ENCODE assay signal across 1 cellular context in genomic region chr2:170715062-170715931, GRCh38.
A peak's percentile ranks its signal among the peaks of the same experiment; 100 is the strongest.
TF ChIP-seq lines count a peak whose summit lies in the region.

Gene SP5 (plus strand): TSS chr2:170715337. CDS start chr2:170715513, 176 bp downstream.

TF ChIP-seq in HepG2, 621 proteins besides CTCF, POLR2A, EP300 and RAD21 (continued from another document and continues in another):
- TF ChIP-seq ARID4A (CRISPR knock-in tag; IDR thresholded peaks at IDR 0.05; ENCODE audit: borderline replicate concordance) (peak; percentile 81; the same call in 1 of the 2 replicates), SIX1 (CRISPR knock-in tag; IDR thresholded peaks at IDR 0.05; ENCODE audit: borderline replicate concordance) (peak; percentile 85), ZBTB25 (CRISPR knock-in tag; IDR thresholded peaks at IDR 0.05) (peak; percentile 5; the same call in 1 of the 2 replicates), KDM1A (CRISPR knock-in tag; IDR thresholded peaks at IDR 0.05) (no peak), DNMT1 (CRISPR knock-in tag; IDR thresholded peaks at IDR 0.05) (no peak), ZNF713 (CRISPR knock-in tag; IDR thresholded peaks at IDR 0.05) (no peak), NRL (CRISPR knock-in tag; IDR thresholded peaks at IDR 0.05; ENCODE audit: borderline replicate concordance) (peak; percentile 86), FOXK2 (IDR thresholded peaks at IDR 0.05) (no peak), SOX6 (IDR thresholded peaks at IDR 0.05) (no peak), SOX6 (CRISPR knock-in tag; IDR thresholded peaks at IDR 0.05) (peak; percentile 98), RERE (CRISPR knock-in tag; IDR thresholded peaks at IDR 0.05; ENCODE audit: low read depth) (peak; percentile 95), FOXO4 (CRISPR knock-in tag; conservative IDR thresholded peaks at IDR 0.05) (0 out of 2 replicates have a peak, but pooled peaks have one; percentile 66), NFYB (CRISPR knock-in tag; IDR thresholded peaks at IDR 0.05) (peak; percentile 78), KDM6A (CRISPR knock-in tag; IDR thresholded peaks at IDR 0.05; ENCODE audit: low read depth) (peak; percentile 76), RARA (CRISPR knock-in tag; IDR thresholded peaks at IDR 0.05) (peak; percentile 81), ZFP90 (CRISPR knock-in tag; IDR thresholded peaks at IDR 0.05; ENCODE audit: borderline replicate concordance) (peak; percentile 89), ZNF576 (CRISPR knock-in tag; IDR thresholded peaks at IDR 0.05) (peak; percentile 90; the same call in 1 of the 2 replicates), ZNF792 (CRISPR knock-in tag; IDR thresholded peaks at IDR 0.05) (peak; percentile 35), RAD51 (IDR thresholded peaks at IDR 0.05; ENCODE audit: borderline replicate concordance) (no peak), ZSCAN30 (CRISPR knock-in tag; IDR thresholded peaks at IDR 0.05) (peak; percentile 84), LBX2 (CRISPR knock-in tag; IDR thresholded peaks at IDR 0.05; ENCODE audit: borderline replicate concordance) (peak; percentile 97; the same call in 1 of the 2 replicates), KLF16 (CRISPR knock-in tag; IDR thresholded peaks at IDR 0.05) (peak in 1 of 2 experiments; percentile 60; a peak in 1 of 4 replicates), HNF4A (CRISPR knock-in tag; IDR thresholded peaks at IDR 0.05) (peak; percentile 44; the same call in 1 of the 2 replicates), ZNF761 (CRISPR knock-in tag; conservative IDR thresholded peaks at IDR 0.05) (peak; percentile 78), HDAC6 (IDR thresholded peaks at IDR 0.05; ENCODE audit: low read depth, low read length) (no peak; the same call in 1 of the 2 replicates), ZNF510 (CRISPR knock-in tag; IDR thresholded peaks at IDR 0.05; ENCODE audit: low read depth) (peak; percentile 90), ZNF747 (CRISPR knock-in tag; IDR thresholded peaks at IDR 0.05; ENCODE audit: borderline replicate concordance) (peak; percentile 71; the same call in 1 of the 2 replicates), ZSCAN31 (CRISPR knock-in tag; IDR thresholded peaks at IDR 0.05; ENCODE audit: low read depth) (peak; percentile 81; the same call in 1 of the 2 replicates), RBFOX2 (IDR thresholded peaks at IDR 0.05; ENCODE audit: low read depth, low read length) (peak; percentile 100), ARHGAP35 (CRISPR knock-in tag; IDR thresholded peaks at IDR 0.05; ENCODE audit: borderline replicate concordance) (peak; percentile 59), PREB (CRISPR knock-in tag; IDR thresholded peaks at IDR 0.05) (peak; percentile 94), ZFP36L2 (CRISPR knock-in tag; IDR thresholded peaks at IDR 0.05) (no peak)
- TF ChIP-seq, protein P1, sequence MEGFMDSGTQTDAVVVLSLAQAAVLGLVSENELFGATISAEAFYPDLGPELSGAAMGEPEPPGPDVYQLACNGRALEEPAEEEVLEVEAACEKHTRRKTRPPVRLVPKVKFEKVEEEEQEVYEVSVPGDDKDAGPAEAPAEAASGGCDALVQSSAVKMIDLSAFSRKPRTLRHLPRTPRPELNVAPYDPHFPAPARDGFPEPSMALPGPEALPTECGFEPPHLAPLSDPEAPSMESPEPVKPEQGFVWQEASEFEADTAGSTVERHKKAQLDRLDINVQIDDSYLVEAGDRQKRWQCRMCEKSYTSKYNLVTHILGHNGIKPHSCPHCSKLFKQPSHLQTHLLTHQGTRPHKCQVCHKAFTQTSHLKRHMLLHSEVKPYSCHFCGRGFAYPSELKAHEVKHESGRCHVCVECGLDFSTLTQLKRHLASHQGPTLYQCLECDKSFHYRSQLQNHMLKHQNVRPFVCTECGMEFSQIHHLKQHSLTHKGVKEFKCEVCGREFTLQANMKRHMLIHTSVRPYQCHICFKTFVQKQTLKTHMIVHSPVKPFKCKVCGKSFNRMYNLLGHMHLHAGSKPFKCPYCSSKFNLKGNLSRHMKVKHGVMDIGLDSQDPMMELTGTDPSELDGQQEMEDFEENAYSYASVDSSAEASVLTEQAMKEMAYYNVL (CRISPR knock-in tag; IDR thresholded peaks at IDR 0.05; ENCODE audit: borderline replicate concordance): peak; percentile 47; the same call in 1 of the 2 replicates
- TF ChIP-seq, protein P2, sequence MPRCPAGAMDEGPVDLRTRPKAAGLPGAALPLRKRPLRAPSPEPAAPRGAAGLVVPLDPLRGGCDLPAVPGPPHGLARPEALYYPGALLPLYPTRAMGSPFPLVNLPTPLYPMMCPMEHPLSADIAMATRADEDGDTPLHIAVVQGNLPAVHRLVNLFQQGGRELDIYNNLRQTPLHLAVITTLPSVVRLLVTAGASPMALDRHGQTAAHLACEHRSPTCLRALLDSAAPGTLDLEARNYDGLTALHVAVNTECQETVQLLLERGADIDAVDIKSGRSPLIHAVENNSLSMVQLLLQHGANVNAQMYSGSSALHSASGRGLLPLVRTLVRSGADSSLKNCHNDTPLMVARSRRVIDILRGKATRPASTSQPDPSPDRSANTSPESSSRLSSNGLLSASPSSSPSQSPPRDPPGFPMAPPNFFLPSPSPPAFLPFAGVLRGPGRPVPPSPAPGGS (CRISPR knock-in tag; IDR thresholded peaks at IDR 0.05): peak; percentile 4
- TF ChIP-seq, protein P3, sequence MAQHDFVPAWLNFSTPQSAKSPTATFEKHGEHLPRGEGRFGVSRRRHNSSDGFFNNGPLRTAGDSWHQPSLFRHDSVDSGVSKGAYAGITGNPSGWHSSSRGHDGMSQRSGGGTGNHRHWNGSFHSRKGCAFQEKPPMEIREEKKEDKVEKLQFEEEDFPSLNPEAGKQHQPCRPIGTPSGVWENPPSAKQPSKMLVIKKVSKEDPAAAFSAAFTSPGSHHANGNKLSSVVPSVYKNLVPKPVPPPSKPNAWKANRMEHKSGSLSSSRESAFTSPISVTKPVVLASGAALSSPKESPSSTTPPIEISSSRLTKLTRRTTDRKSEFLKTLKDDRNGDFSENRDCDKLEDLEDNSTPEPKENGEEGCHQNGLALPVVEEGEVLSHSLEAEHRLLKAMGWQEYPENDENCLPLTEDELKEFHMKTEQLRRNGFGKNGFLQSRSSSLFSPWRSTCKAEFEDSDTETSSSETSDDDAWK (CRISPR knock-in tag; IDR thresholded peaks at IDR 0.05): no peak
- TF ChIP-seq, protein P4, sequence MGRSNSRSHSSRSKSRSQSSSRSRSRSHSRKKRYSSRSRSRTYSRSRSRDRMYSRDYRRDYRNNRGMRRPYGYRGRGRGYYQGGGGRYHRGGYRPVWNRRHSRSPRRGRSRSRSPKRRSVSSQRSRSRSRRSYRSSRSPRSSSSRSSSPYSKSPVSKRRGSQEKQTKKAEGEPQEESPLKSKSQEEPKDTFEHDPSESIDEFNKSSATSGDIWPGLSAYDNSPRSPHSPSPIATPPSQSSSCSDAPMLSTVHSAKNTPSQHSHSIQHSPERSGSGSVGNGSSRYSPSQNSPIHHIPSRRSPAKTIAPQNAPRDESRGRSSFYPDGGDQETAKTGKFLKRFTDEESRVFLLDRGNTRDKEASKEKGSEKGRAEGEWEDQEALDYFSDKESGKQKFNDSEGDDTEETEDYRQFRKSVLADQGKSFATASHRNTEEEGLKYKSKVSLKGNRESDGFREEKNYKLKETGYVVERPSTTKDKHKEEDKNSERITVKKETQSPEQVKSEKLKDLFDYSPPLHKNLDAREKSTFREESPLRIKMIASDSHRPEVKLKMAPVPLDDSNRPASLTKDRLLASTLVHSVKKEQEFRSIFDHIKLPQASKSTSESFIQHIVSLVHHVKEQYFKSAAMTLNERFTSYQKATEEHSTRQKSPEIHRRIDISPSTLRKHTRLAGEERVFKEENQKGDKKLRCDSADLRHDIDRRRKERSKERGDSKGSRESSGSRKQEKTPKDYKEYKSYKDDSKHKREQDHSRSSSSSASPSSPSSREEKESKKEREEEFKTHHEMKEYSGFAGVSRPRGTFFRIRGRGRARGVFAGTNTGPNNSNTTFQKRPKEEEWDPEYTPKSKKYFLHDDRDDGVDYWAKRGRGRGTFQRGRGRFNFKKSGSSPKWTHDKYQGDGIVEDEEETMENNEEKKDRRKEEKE (IDR thresholded peaks at IDR 0.05): no peak
